ENCODE assay signal across 8 cellular contexts in the genomic region with DNA sequence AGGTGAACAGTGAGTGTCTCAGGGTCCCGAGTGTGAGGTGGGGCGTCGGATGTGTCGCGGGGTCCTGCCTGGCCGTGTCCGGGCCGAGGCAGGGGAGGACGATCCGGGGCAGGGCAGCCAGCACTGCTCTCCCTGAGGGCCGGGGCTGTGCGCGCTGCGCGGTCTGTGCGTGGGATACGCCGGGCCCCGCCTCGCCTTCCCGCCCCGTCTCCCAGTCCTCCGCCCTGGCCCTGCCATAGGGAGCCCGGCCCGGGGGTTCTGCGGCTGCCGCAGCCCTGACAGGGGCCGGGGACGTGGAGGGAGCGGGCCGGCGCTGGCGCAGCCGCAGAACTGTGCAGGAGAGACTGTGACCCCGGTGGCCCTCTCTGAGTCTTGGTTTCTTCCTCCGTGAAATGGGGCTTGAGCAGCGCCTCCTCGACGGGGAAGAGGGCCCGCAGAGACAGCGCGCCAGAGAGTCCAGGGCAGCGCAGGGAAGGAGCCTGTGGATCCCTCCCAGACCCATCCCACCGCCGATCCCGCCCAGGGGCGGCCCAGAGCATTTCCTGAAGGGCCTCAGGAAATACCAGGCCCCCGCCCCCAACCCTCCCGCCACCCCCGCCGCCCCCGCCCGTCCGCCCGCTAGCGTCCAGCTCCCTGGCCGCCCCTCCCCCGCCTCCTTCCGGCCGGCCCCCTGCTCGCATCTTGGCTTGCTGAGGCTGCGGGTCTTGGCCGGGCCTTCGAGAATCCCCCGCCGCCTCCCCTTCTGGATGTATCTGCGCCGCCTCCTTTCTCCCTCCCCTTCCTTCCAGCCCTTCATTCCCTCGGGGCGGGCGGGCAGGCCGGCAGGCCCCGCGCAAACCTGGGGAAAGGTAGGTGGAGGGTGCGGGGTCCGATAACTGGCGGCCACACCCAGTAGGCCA. TPM values are rescaled to one million over a fixed set of nuclear protein-coding genes. Genes with fewer than 3 reads are reported as not detected.
DNase-seq lines count a peak whose midpoint lies in the region; ATAC-seq, FAIRE-seq and TF ChIP-seq lines count a peak whose summit lies in the region.
"Not testable (repeated sequence)": the region's sequence is repeated elsewhere in the genome, so short reads cannot be mapped to it uniquely, and the experiment has no call there.

No MANE protein-coding gene starts in this region.

- TF ChIP-seq POLR2A in K562 (conservative IDR thresholded peaks at IDR 0.05) = not testable (repeated sequence)

- not testable (repeated sequence) for H3K27ac ChIP-seq in CD8-positive, alpha-beta T cell (ENCODE audit: low read depth, low read length); Panc1 (ENCODE audit: low read length); K562 (ENCODE audit: extremely low read depth, low read depth, low read length); lung (ENCODE audit: low read depth in 1 of 2, low read length in 1 of 2); pancreas; thoracic aorta

- H3K9me1 ChIP-seq in K562 (ENCODE audit: control insufficient read depth, insufficient read depth, low read length) = not testable (repeated sequence)

- TF ChIP-seq RAD21 in K562 (CRISPR knock-in tag; conservative IDR thresholded peaks at IDR 0.05 in 1 of 2, IDR thresholded peaks at IDR 0.05 in 1 of 2) = not testable (repeated sequence)

- H3K27ac Mint-ChIP-seq in CD8-positive, alpha-beta T cell; activated CD8-positive, alpha-beta T cell treated with anti-CD3 and anti-CD28 coated beads, Interleukin-2, amount 10 ng/mL, durations not matched to agents 7 days and 5 days: not testable (repeated sequence)

- H4K20me1 ChIP-seq in K562 (replicated peaks; ENCODE audit: control insufficient read depth, insufficient read depth, low read length) = not testable (repeated sequence)

- H3K4me1 ChIP-seq in CD8-positive, alpha-beta T cell (ENCODE audit: insufficient read depth, low read length); Panc1 (ENCODE audit: control insufficient read depth, insufficient read depth, low read length); K562 (replicated peaks in 1 of 2; ENCODE audit: control insufficient read depth in 2 of 2, insufficient read depth in 2 of 2, low read length in 2 of 2); lung (ENCODE audit: control insufficient read depth in 2 of 2, insufficient read depth in 2 of 2, low read length in 2 of 2); pancreas; thoracic aorta (ENCODE audit: control insufficient read depth in 1 of 2, low read depth in 2 of 2): not testable (repeated sequence)

- H3K4me1 Mint-ChIP-seq in CD8-positive, alpha-beta T cell (ENCODE audit: low read depth); activated CD8-positive, alpha-beta T cell treated with anti-CD3 and anti-CD28 coated beads, Interleukin-2, amount 10 ng/mL, durations not matched to agents 7 days and 5 days (ENCODE audit: low read depth): not testable (repeated sequence)

- TF ChIP-seq CTCF in CD8-positive, alpha-beta T cell (IDR thresholded peaks at IDR 0.05); Panc1 (IDR thresholded peaks at IDR 0.05); K562 (IDR thresholded peaks at IDR 0.05 in 2 of 3, conservative IDR thresholded peaks at IDR 0.05 in 1 of 3; ENCODE audit: insufficient read depth in 2 of 3, low read depth in 1 of 3, low read length in 3 of 3); lung (IDR thresholded peaks at IDR 0.05; ENCODE audit: control extremely low read depth, extremely low read depth); pancreas (IDR thresholded peaks at IDR 0.05); thoracic aorta (IDR thresholded peaks at IDR 0.05): not testable (repeated sequence)

- in situ Hi-C loops in Panc1 (cut with HindIII; ENCODE audit: low pct_unique_long_range_greater_than_20kb, low sequenced_read_pairs); K562 (cut with MboI): not testable (repeated sequence)

- H3K4me3 ChIP-seq in CD8-positive, alpha-beta T cell (ENCODE audit: low read depth, low read length); Panc1 (ENCODE audit: low read depth in 2 of 2, low read length in 2 of 2); K562; lung; pancreas; thoracic aorta: not testable (repeated sequence)

- not testable (repeated sequence) for H3K4me2 ChIP-seq in K562 (ENCODE audit: insufficient read depth, low read length)

- no CpG with 5 or more reads among the region's 77 CpGs for WGBS in K562 (ENCODE audit: insufficient coverage, low coverage, missing lambda C conversion rate)
- WGBS in lung, 2 donors = no CpG with 5 or more reads among the region's 77 CpGs
- WGBS in pancreas, 2 donors = no CpG with 5 or more reads among the region's 77 CpGs

- H3K9me3 ChIP-seq in CD8-positive, alpha-beta T cell (ENCODE audit: low read length); Panc1 (ENCODE audit: control insufficient read depth, insufficient read depth, low read depth, low read length); K562 (replicated peaks; ENCODE audit: control insufficient read depth, insufficient read depth, low read depth, low read length); lung (ENCODE audit: control insufficient read depth in 2 of 2, insufficient read depth in 1 of 2, low read length in 1 of 2); pancreas; thoracic aorta: not testable (repeated sequence)

- CTCF ChIA-PET in CD8-positive, alpha-beta T cell (lab: Charles Lee); Panc1 (lab: Charles Lee); activated CD8-positive, alpha-beta T cell treated with anti-CD3 and anti-CD28 coated beads, Interleukin-2, amount 10 ng/mL, durations not matched to agents 7 days and 5 days (lab: Charles Lee); K562 (lab: Yijun Ruan, JAX; ENCODE audit: low intra/inter-chr PET ratio): not testable (repeated sequence)

- H3K36me3 ChIP-seq in CD8-positive, alpha-beta T cell (ENCODE audit: insufficient read depth, low read length); Panc1 (ENCODE audit: control insufficient read depth, insufficient read depth, low read length); K562 (ENCODE audit: control insufficient read depth, insufficient read depth, low read length); lung (ENCODE audit: control insufficient read depth in 2 of 2, insufficient read depth in 2 of 2, low read length in 2 of 2); pancreas; thoracic aorta: not testable (repeated sequence)

- H3K9me3 Mint-ChIP-seq in CD8-positive, alpha-beta T cell; activated CD8-positive, alpha-beta T cell treated with anti-CD3 and anti-CD28 coated beads, Interleukin-2, amount 10 ng/mL, durations not matched to agents 7 days and 5 days (ENCODE audit: insufficient read depth): not testable (repeated sequence)

- not testable (repeated sequence) for H3K36me3 Mint-ChIP-seq in CD8-positive, alpha-beta T cell; activated CD8-positive, alpha-beta T cell treated with anti-CD3 and anti-CD28 coated beads, Interleukin-2, amount 10 ng/mL, durations not matched to agents 7 days and 5 days (ENCODE audit: low read depth)

- H2AFZ ChIP-seq in K562 (ENCODE audit: low read depth, low read length) = not testable (repeated sequence)

- peak; percentile 19 for ATAC-seq in CD8-positive, alpha-beta T cell
- ATAC-seq in Panc1 (peak; percentile 85), K562 (peak; percentile 87), left cardiac atrium (peak; percentile 92), lung (ENCODE audit: insufficient read depth, low FRiP score) (peak; percentile 88), pancreas (peak; percentile 87 to 90 (median 88)), thoracic aorta (ENCODE audit: insufficient number of reproducible peaks, low FRiP score, low read depth) (peak; percentile 31)
- peak; percentile 28 for ATAC-seq in activated CD8-positive, alpha-beta T cell treated with anti-CD3 and anti-CD28 coated beads, Interleukin-2, amount 10 ng/mL, durations not matched to agents 7 days and 5 days

- not testable (repeated sequence) for H3K27me3 Mint-ChIP-seq in CD8-positive, alpha-beta T cell (ENCODE audit: low read depth); activated CD8-positive, alpha-beta T cell treated with anti-CD3 and anti-CD28 coated beads, Interleukin-2, amount 10 ng/mL, durations not matched to agents 7 days and 5 days (ENCODE audit: low read depth)

- FAIRE-seq in K562 (lab: Jason Lieb, UNC); pancreas (lab: Jason Lieb, UNC): not testable (repeated sequence)

- H3K4me3 Mint-ChIP-seq in CD8-positive, alpha-beta T cell; activated CD8-positive, alpha-beta T cell treated with anti-CD3 and anti-CD28 coated beads, Interleukin-2, amount 10 ng/mL, durations not matched to agents 7 days and 5 days: not testable (repeated sequence)

- H3K9ac ChIP-seq in K562 (ENCODE audit: insufficient read depth in 1 of 2, low read depth in 2 of 2, low read length in 2 of 2) = not testable (repeated sequence)

- intact Hi-C loops in CD8-positive, alpha-beta T cell (cut with DNase I, micrococcal nuclease); Panc1 (cut with micrococcal nuclease; ENCODE audit: unreplicated experiment); K562 (cut with micrococcal nuclease); left cardiac atrium (cut with DNase I); pancreas (cut with DNase I): not testable (repeated sequence)

- POLR2A ChIA-PET in CD8-positive, alpha-beta T cell (lab: Charles Lee); Panc1 (lab: Charles Lee); activated CD8-positive, alpha-beta T cell treated with anti-CD3 and anti-CD28 coated beads, Interleukin-2, amount 10 ng/mL, durations not matched to agents 7 days and 5 days (lab: Charles Lee); K562 (lab: Yijun Ruan, JAX): not testable (repeated sequence)

- not testable (repeated sequence) for TF ChIP-seq EP300 in K562 (IDR thresholded peaks at IDR 0.05; ENCODE audit: low read length)

- H3K79me2 ChIP-seq in K562 (ENCODE audit: control insufficient read depth, insufficient read depth, low read length) = not testable (repeated sequence)

- not testable (repeated sequence) for DNase-seq in CD8-positive, alpha-beta T cell; Panc1 (ENCODE audit: low read depth, low spot score); activated CD8-positive, alpha-beta T cell treated with anti-CD3 and anti-CD28 coated beads, Interleukin-2, amount 10 ng/mL, durations not matched to agents 7 days and 5 days; K562 (ENCODE audit: extremely low read depth in 1 of 4, low spot score in 3 of 4); left cardiac atrium; lung (ENCODE audit: low spot score); pancreas; thoracic aorta (ENCODE audit: low spot score)

- H3K27me3 ChIP-seq in CD8-positive, alpha-beta T cell (ENCODE audit: insufficient read depth, low read length); Panc1 (ENCODE audit: control insufficient read depth, insufficient read depth, low read length); K562 (ENCODE audit: control insufficient read depth in 2 of 2, insufficient read depth in 2 of 2, low read length in 2 of 2); lung (ENCODE audit: control insufficient read depth, insufficient read depth); pancreas; thoracic aorta (replicated peaks; ENCODE audit: insufficient read depth): not testable (repeated sequence)

- not testable (repeated sequence) for BruUV-seq in Panc1 (replicated peaks; lab: Mats Ljungman, UMichigan); K562 (replicated peaks; lab: Mats Ljungman, UMichigan)

RNA-seq across cellular contexts. Expression of gene EPN2, which starts 22.0 kb away (rescaled TPM):
- 10 to 100 TPM in 1 of 2 experiments, 1 to 10 TPM in 1; 9.9 to 11.8 TPM for total RNA-seq in CD8-positive, alpha-beta T cell
- 35.0 TPM for total RNA-seq in Panc1 (2021; ENCODE audit: unreplicated experiment)
- 32.7 TPM for polyA plus RNA-seq in Panc1 (2012; ENCODE audit: insufficient read length)
- 1 to 10 TPM; 2.8 to 3.1 TPM for total RNA-seq in activated CD8-positive, alpha-beta T cell treated with anti-CD3 and anti-CD28 coated beads, Interleukin-2, amount 10 ng/mL, durations not matched to agents 7 days and 5 days
- 57.2 and 65.1 TPM in 2 replicates for total RNA-seq in K562 (2011; cell fraction: chromatin; rRNA removed; ENCODE audit: low replicate concordance)
- total RNA-seq in K562 (2011; cell fraction: nucleolus; rRNA removed) = 32.2 and 33.7 TPM in 2 replicates
- 38.0 and 45.9 TPM in 2 replicates for total RNA-seq in K562 (2011; cell fraction: nucleoplasm; rRNA removed)
- 8.7 and 8.9 TPM in 2 replicates for total RNA-seq in K562 (2014; rRNA removed)
- 5.8 and 8.3 TPM in 2 replicates for total RNA-seq in K562 (2014; rRNA removed; fragmentation: Illumina TruSeq; extraction: Trizol)
- total RNA-seq in K562 (2015; rRNA removed; fragmentation: Illumina TruSeq; extraction: Trizol) = 6.5 and 8.7 TPM in 2 replicates
- total RNA-seq in K562 (2021) = 12.9 and 14.0 TPM in 2 replicates
- 8.8 and 10.4 TPM in 2 replicates for polyA plus RNA-seq in K562 (2011; rRNA removed)
- polyA plus RNA-seq in K562 (2011; cell fraction: cytosol; rRNA removed) = 8.6 and 15.3 TPM in 2 replicates
- 28.6 and 45.3 TPM in 2 replicates for polyA plus RNA-seq in K562 (2011; cell fraction: nucleus; rRNA removed)
- polyA plus RNA-seq in K562 (2012) = 10.2 and 10.7 TPM in 2 replicates
- 7.4 and 9.0 TPM in 2 replicates for polyA plus RNA-seq in K562 (2014; fragmentation: Illumina TruSeq; extraction: Trizol)
- polyA plus RNA-seq in K562 (2014; fragmentation: Nextera tagmentation; extraction: Ambion mirVana) = 1 to 10 TPM; 1.0 to 1.3 TPM
- polyA plus RNA-seq in K562 (2014; rRNA removed) = 9.1 and 10.3 TPM in 2 replicates
- 16.7 and 22.5 TPM in 2 replicates for polyA minus RNA-seq in K562 (2011; rRNA and poly(A)+ RNA removed)
- polyA minus RNA-seq in K562 (2011; cell fraction: cytosol; rRNA and poly(A)+ RNA removed) = 7.3 and 8.6 TPM in 2 replicates
- polyA minus RNA-seq in K562 (2011; cell fraction: nucleus; rRNA and poly(A)+ RNA removed) = 16.4 and 21.3 TPM in 2 replicates
- total RNA-seq in left cardiac atrium = 10 to 100 TPM; 74.1 to 82.2 TPM
- 10 to 100 TPM; 51.0 to 73.7 TPM for total RNA-seq in lung
- polyA plus RNA-seq in lung = 10 to 100 TPM; 16.7 to 23.8 TPM
- total RNA-seq in pancreas = 10 to 100 TPM; 13.4 to 29.4 (median 15.2) TPM
- 10 to 100 TPM; 15.5 to 17.5 TPM for polyA plus RNA-seq in pancreas
- total RNA-seq in thoracic aorta = 10 to 100 TPM; 28.7 to 47.9 TPM

Comparison
In these comparisons a context has a peak if more than half of its experiments do, and no peak if none do; other contexts are left out.
1. ATAC-seq: peak in every context shown above with its lines; median percentile 92 in left cardiac atrium; 88 in lung; 88 in pancreas; 87 in K562; 85 in Panc1; 31 in thoracic aorta; 28 in activated CD8-positive, alpha-beta T cell treated with anti-CD3 and anti-CD28 coated beads, Interleukin-2, amount 10 ng/mL, durations not matched to agents 7 days and 5 days; 19 in CD8-positive, alpha-beta T cell.